Comparison of ENCODE assay signal across 11 cellular contexts in the genomic region with DNA sequence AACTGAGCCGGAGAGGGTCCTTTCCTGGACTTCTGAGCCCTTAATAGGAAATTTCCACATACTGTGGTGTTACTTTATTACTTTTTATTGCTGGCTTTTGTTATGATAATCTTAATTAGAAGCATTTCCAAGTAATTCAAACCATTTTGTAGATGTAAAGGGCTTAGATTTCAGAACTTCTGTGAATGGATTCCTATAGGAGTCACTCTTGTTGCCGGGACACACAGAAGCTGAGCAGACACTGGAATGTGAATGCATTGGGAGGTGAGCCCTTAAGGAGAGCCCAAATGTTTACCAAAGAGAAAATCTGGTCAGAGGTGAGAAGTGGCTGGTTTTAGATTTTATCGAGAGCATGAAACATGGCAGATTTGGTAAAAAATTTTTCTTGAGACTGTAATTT.
DNase-seq lines count a peak whose midpoint lies in the region; ATAC-seq and TF ChIP-seq lines count a peak whose summit lies in the region.
"Had no signal": no experiment of that assay in that cellular context is flagged by ENCODE, and none has a peak within 500 bp of the region (broad histone marks: within the 10 kb centered on the region; RNA-seq: fewer than 3 reads in every experiment).

No MANE protein-coding gene starts in this region.

- DNase-seq in HAP-1 (ENCODE audit: low spot score in 2 of 2) (peak; percentile 59 to 85), right lobe of liver (no peak), spleen (no peak), GM03348 (ENCODE audit: low spot score) (no peak), foreskin keratinocyte (no peak), ecto neural progenitor cell (ENCODE audit: low spot score) (no peak)
- DNase-seq: NCI-H1417, T-helper 2 cell had no signal

- ATAC-seq in right lobe of liver, result no peak
- no peak for ATAC-seq in GM18868 (IDR thresholded peaks at IDR 0.05; ENCODE audit: unreplicated experiment)
- no peak for ATAC-seq in foreskin keratinocyte

- no peak for TF ChIP-seq CTCF in right lobe of liver (IDR thresholded peaks at IDR 0.05)
- TF ChIP-seq CTCF in spleen (IDR thresholded peaks at IDR 0.05 in 8 of 11, conservative IDR thresholded peaks at IDR 0.05 in 3 of 11), result no peak
- no peak for TF ChIP-seq CTCF in foreskin keratinocyte (conservative IDR thresholded peaks at IDR 0.05)

- 52 to 72% (median 64%) methylated on average over 3 of the region's 3 CpGs for WGBS in adipose tissue, 3 donors
- 65% methylated on average over 3 of the region's 3 CpGs for WGBS in right lobe of liver (ENCODE audit: insufficient coverage, low coverage, low lambda C conversion rate, missing lambda C conversion rate)
- WGBS in spleen, 5 donors, result 79 to 84% (median 81%) methylated on average over 3 of the region's 3 CpGs

- peaks cover 32% of the 10 kb centered on the region for H3K4me1 ChIP-seq in HAP-1
- peaks cover 0 to 51% (median 23%) of the 10 kb centered on the region in 4 donors for H3K4me1 ChIP-seq in right lobe of liver
- peaks cover 8 to 75% (median 35%) of the 10 kb centered on the region in 6 donors for H3K4me1 ChIP-seq in spleen
- H3K4me1 ChIP-seq in foreskin keratinocyte, result peaks cover 20% of the 10 kb centered on the region

- no peaks in the 10 kb centered on the region for H3K27me3 ChIP-seq in HAP-1 (ENCODE audit: low read depth)
- H3K27me3 ChIP-seq in right lobe of liver, result no peaks in the 10 kb centered on the region
- no peaks in the 10 kb centered on the region for H3K27me3 ChIP-seq in spleen (replicated peaks in 1 of 7)
- H3K27me3 ChIP-seq in foreskin keratinocyte, result no peaks in the 10 kb centered on the region

- H3K36me3 ChIP-seq in HAP-1 (replicated peaks) (no peaks in the 10 kb centered on the region; the same call in 1 of the 2 replicates), right lobe of liver (peaks cover 0 to 3% (median 0%) of the 10 kb centered on the region in 4 donors), spleen (peaks cover 0 to 26% (median 0%) of the 10 kb centered on the region in 6 donors)

- in situ Hi-C loops in HAP-1 (cut with MboI; ENCODE audit: low sequenced_read_pairs), result no loop called here

- H3K27ac ChIP-seq in adipose tissue (ENCODE audit: low read depth, low read length) (peak overlapping the region; percentile 74), right lobe of liver (peak overlapping the region in 2 of 3 donors; percentile 69 to 91), spleen (peak overlapping the region in 6 of 8 donors; percentile 7 to 92 (median 68)), foreskin keratinocyte (no peak overlapping the region)

- H3K4me3 ChIP-seq in HAP-1 (no peak overlapping the region), right lobe of liver (no peak overlapping the region), spleen (no peak overlapping the region)
- H3K4me3 ChIP-seq: skin epidermis had no signal

- intact Hi-C loops in right lobe of liver (cut with DNase I) (no loop called here), spleen (cut with DNase I; ENCODE audit: low total_unique reads) (no loop called here)

- H3K9me3 ChIP-seq in HAP-1, result no peaks in the 10 kb centered on the region
- no peaks in the 10 kb centered on the region for H3K9me3 ChIP-seq in right lobe of liver
- H3K9me3 ChIP-seq in spleen, result no peaks in the 10 kb centered on the region

- no peak for TF ChIP-seq POLR2A in right lobe of liver (IDR thresholded peaks at IDR 0.05)
- TF ChIP-seq POLR2A in spleen (IDR thresholded peaks at IDR 0.05), result no peak

Comparison
In these comparisons a context has a peak if more than half of its experiments do, and no peak if none do; other contexts are left out.
1. DNase-seq: peak in HAP-1 (2 of 2); none in right lobe of liver (0 of 3), spleen (single experiment), GM03348 (single experiment), foreskin keratinocyte (0 of 2) and ecto neural progenitor cell (single experiment).